ENCODE assay signal across 15 cellular contexts in the genomic region with DNA sequence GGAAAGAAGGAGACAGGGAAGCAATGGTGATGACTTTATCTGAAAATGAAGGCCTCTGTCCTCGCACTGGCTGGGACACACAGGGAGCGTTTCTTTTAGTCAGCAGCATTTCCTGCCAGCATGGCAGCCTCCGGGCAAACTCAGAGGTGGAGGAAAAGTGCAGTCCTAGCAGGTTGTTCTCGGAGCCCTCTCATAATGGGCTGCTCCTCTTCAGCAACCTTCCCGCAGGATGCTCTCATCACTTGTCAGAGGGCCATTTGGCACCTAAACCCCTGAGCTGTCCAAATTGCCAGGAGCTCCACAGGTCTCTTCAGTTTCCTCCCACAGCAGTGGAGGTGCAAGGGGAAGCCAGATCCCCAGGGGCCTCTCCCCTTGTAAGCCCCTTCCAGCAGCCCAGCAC. TPM values are rescaled to one million over a fixed set of nuclear protein-coding genes. Genes with fewer than 3 reads are reported as not detected.
DNase-seq lines count a peak whose midpoint lies in the region; ATAC-seq, FAIRE-seq and TF ChIP-seq lines count a peak whose summit lies in the region.
"Had no signal": no experiment of that assay in that cellular context is flagged by ENCODE, and none has a peak within 500 bp of the region (broad histone marks: within the 10 kb centered on the region; RNA-seq: fewer than 3 reads in every experiment).

No MANE protein-coding gene starts in this region.

- no peak overlapping the region for H4K8ac ChIP-seq in H1 (ENCODE audit: extremely low read depth, insufficient read depth, low read length)

- no peak overlapping the region for H3K4me3 Mint-ChIP-seq in stimulated activated effector memory CD8-positive, alpha-beta T cell treated with anti-CD3 and anti-CD28 coated beads, Interleukin-12 subunit alpha, Interleukin-12 subunit beta, amount 100 ng/mL, for 72 hours
- H3K4me3 Mint-ChIP-seq: type B pancreatic cell had no signal

- H3K14ac ChIP-seq in H1 (ENCODE audit: insufficient read length): no peak overlapping the region

- no peak for TF ChIP-seq EP300 in H1 (IDR thresholded peaks at IDR 0.05; ENCODE audit: borderline replicate concordance in 1 of 2, low read depth in 2 of 2, low read length in 2 of 2)

- 89% methylated on average over 5 of the region's 5 CpGs; no CpG with 5 or more reads in 1 of the 2 experiments for WGBS in H1 (ENCODE audit: extremely low coverage in 1 of 2, insufficient coverage in 1 of 2, insufficient read length in 1 of 2, insufficient replicate concordance in 2 of 2, low coverage in 1 of 2, low lambda C conversion rate in 2 of 2, missing lambda C conversion rate in 1 of 2), 2 experiments

- no peak overlapping the region for H3K27ac ChIP-seq in H1 (ENCODE audit: low read depth, low read length)
- H3K27ac ChIP-seq: SJSA1, VCaP had no signal

- no peaks in the 10 kb centered on the region for H3K36me3 ChIP-seq in H1 (ENCODE audit: control insufficient read depth in 2 of 4, insufficient read depth in 4 of 4, low read length in 3 of 4)
- H3K36me3 ChIP-seq: SJSA1 had no signal

- intact Hi-C loops in left colon (cut with DNase I, micrococcal nuclease): no loop called here

- no peak overlapping the region for H3K27ac Mint-ChIP-seq in stimulated activated effector memory CD8-positive, alpha-beta T cell treated with anti-CD3 and anti-CD28 coated beads, Interleukin-12 subunit alpha, Interleukin-12 subunit beta, amount 100 ng/mL, for 72 hours
- H3K27ac Mint-ChIP-seq: type B pancreatic cell had no signal

- peak; percentile 19 for DNase-seq in activated naive CD4-positive, alpha-beta T cell treated with Interleukin-2 at 50 U/mL for 16 hours
- DNase-seq in activated naive CD4-positive, alpha-beta T cell (lab: John Stamatoyannopoulos, UW): no peak
- DNase-seq in NCI-H69 (lab: John Stamatoyannopoulos, UW): peak; percentile 67
- DNase-seq in H1 (ENCODE audit: low read depth in 1 of 2, low spot score in 2 of 2): peak in 1 of 2 experiments; percentile 51
- DNase-seq in stimulated activated effector memory CD8-positive, alpha-beta T cell treated with anti-CD3 and anti-CD28 coated beads, Interleukin-12 subunit alpha, Interleukin-12 subunit beta, amount 100 ng/mL, for 72 hours (ENCODE audit: low spot score in 2 of 2): peak; percentile 9 to 50
- DNase-seq in GM19240 (ENCODE audit: insufficient read length, low spot score): no peak
- DNase-seq in left colon: no peak
- DNase-seq: activated T-cell treated with anti-CD3 and anti-CD28 coated beads for 4 hours, aorta, NCI-H1417 treated with DMSO at 0.1 percent for 48 hours, occipital lobe had no signal

- 0 out of 2 replicates have a peak overlapping the region, but pooled peaks have one; percentile 49 for H2BK15ac ChIP-seq in H1 (ENCODE audit: low read length)

- peaks cover 0 to 21% of the 10 kb centered on the region in 2 experiments; a peak in 2 of 4 replicates for H3K79me2 ChIP-seq in H1 (ENCODE audit: control insufficient read depth in 1 of 2, insufficient read depth in 2 of 2, low read length in 2 of 2)

- H2BK12ac ChIP-seq in H1 (ENCODE audit: low read depth, low read length): no peak overlapping the region

- POLR2A ChIA-PET in H1 (lab: Charles Lee; ENCODE audit: partially characterized antibody): no interaction called here

- H2BK5ac ChIP-seq in H1 (ENCODE audit: low read depth, low read length): no peak overlapping the region

- H2BK20ac ChIP-seq in H1 (ENCODE audit: low read length): no peak overlapping the region

- peaks cover 5 to 7% of the 10 kb centered on the region in 2 experiments for H4K20me1 ChIP-seq in H1 (replicated peaks in 1 of 2; ENCODE audit: control insufficient read depth in 1 of 2, insufficient read depth in 2 of 2, low read length in 2 of 2)

- H3K9ac ChIP-seq in H1 (replicated peaks in 1 of 4; ENCODE audit: extremely low read depth in 1 of 4, low read depth in 3 of 4, low read length in 3 of 4): no peak overlapping the region

- H3K36me3 Mint-ChIP-seq in stimulated activated effector memory CD8-positive, alpha-beta T cell treated with anti-CD3 and anti-CD28 coated beads, Interleukin-12 subunit alpha, Interleukin-12 subunit beta, amount 100 ng/mL, for 72 hours: peaks cover 14% of the 10 kb centered on the region

- no peak overlapping the region for H2AFZ ChIP-seq in H1 (ENCODE audit: low read length)

- CTCF ChIA-PET in H1 (lab: Charles Lee; ENCODE audit: partially characterized antibody): interaction anchor here (0.5 kb wide), 1 partner anchor 105 kb away, joined by 3 read pairs; no protein-coding TSS in a partner anchor

- H3K9me3 ChIP-seq in H1 (ENCODE audit: insufficient read depth in 2 of 2, low read depth in 1 of 2, low read length in 1 of 2): no peaks in the 10 kb centered on the region
- H3K9me3 ChIP-seq: SJSA1 had no signal

- no peak overlapping the region for H3K18ac ChIP-seq in H1 (ENCODE audit: extremely low read depth, low read length)

- ATAC-seq in stimulated activated effector memory CD8-positive, alpha-beta T cell treated with anti-CD3 and anti-CD28 coated beads, Interleukin-12 subunit alpha, Interleukin-12 subunit beta, amount 100 ng/mL, for 72 hours: peak; percentile 66
- no peak for ATAC-seq in left colon
- no peak for ATAC-seq in GM18868 (IDR thresholded peaks at IDR 0.05; ENCODE audit: unreplicated experiment)

- H4K91ac ChIP-seq in H1 (replicated peaks; ENCODE audit: insufficient read length, low read length): no peak overlapping the region

- no peaks in the 10 kb centered on the region for H3K9me3 Mint-ChIP-seq in stimulated activated effector memory CD8-positive, alpha-beta T cell treated with anti-CD3 and anti-CD28 coated beads, Interleukin-12 subunit alpha, Interleukin-12 subunit beta, amount 100 ng/mL, for 72 hours
- H3K9me3 Mint-ChIP-seq: type B pancreatic cell had no signal

- no peak for TF ChIP-seq CTCF in H1 (IDR thresholded peaks at IDR 0.05; ENCODE audit: control extremely low read depth in 1 of 3, insufficient read depth in 1 of 3, low read depth in 1 of 3, low read length in 3 of 3)

- H3K23ac ChIP-seq in H1 (ENCODE audit: insufficient read length): no peak overlapping the region

- FAIRE-seq in H1 (lab: Jason Lieb, UNC): no peak

- peak overlapping the region in 1 of 2 experiments; percentile 15; a peak in 1 of 4 replicates for H3K4me2 ChIP-seq in H1 (ENCODE audit: insufficient read depth in 1 of 2, low read depth in 2 of 2, low read length in 2 of 2)

- H3K23me2 ChIP-seq in H1 (ENCODE audit: low read depth, low read length): peaks cover 2% of the 10 kb centered on the region; the same call in 1 of the 2 replicates

- no peaks in the 10 kb centered on the region for H3K27me3 ChIP-seq in H1 (replicated peaks in 1 of 4; ENCODE audit: control insufficient read depth in 3 of 4, extremely low read depth in 1 of 4, insufficient read depth in 3 of 4, low read length in 3 of 4)
- H3K27me3 ChIP-seq: SJSA1 had no signal

- H3K4ac ChIP-seq in H1 (replicated peaks; ENCODE audit: insufficient read length, low read depth, low read length): no peak overlapping the region

- H3K79me1 ChIP-seq in H1 (ENCODE audit: low read depth, low read length): peaks cover 7% of the 10 kb centered on the region; the same call in 1 of the 2 replicates

- TF ChIP-seq RAD21 in H1 (IDR thresholded peaks at IDR 0.05 in 1 of 2, conservative IDR thresholded peaks at IDR 0.05 in 1 of 2; ENCODE audit: low read depth in 2 of 2, low read length in 2 of 2): no peak

- no peak overlapping the region for H4K5ac ChIP-seq in H1 (ENCODE audit: insufficient read length, low read depth, low read length)

- H2BK120ac ChIP-seq in H1 (replicated peaks; ENCODE audit: low read depth, low read length): no peak overlapping the region

- no peak overlapping the region for H3K4me3 ChIP-seq in H1 (ENCODE audit: extremely low read depth in 1 of 4, insufficient read depth in 2 of 4, low read depth in 3 of 4, low read length in 4 of 4)
- H3K4me3 ChIP-seq: SJSA1 had no signal

- H2AK5ac ChIP-seq in H1 (ENCODE audit: low read depth, low read length): no peak overlapping the region

- no peak for TF ChIP-seq POLR2A in H1 (IDR thresholded peaks at IDR 0.05; ENCODE audit: control extremely low read depth in 1 of 2, low read depth in 2 of 2, low read length in 2 of 2)

- peaks cover 2 to 9% (median 5%) of the 10 kb centered on the region in 4 experiments; a peak in 6 of 7 replicates for H3K4me1 ChIP-seq in H1 (replicated peaks in 1 of 4; ENCODE audit: control insufficient read depth in 3 of 4, insufficient read depth in 4 of 4, low read length in 3 of 4)

- H3K4me1 Mint-ChIP-seq in stimulated activated effector memory CD8-positive, alpha-beta T cell treated with anti-CD3 and anti-CD28 coated beads, Interleukin-12 subunit alpha, Interleukin-12 subunit beta, amount 100 ng/mL, for 72 hours: peaks cover 35% of the 10 kb centered on the region

- H3K56ac ChIP-seq in H1 (replicated peaks; ENCODE audit: insufficient read length, low read depth, low read length): no peak overlapping the region

TF ChIP-seq in H1, 55 proteins besides CTCF, POLR2A, EP300 and RAD21:
- TF ChIP-seq TAF7 (optimal IDR thresholded peaks at IDR 0.05; ENCODE audit: borderline replicate concordance, low read depth, low read length): no peak

RNA-seq across cellular contexts. Expression of gene STK39, which starts 6.2 kb away (rescaled TPM):
- 23.7 and 23.8 TPM in 2 replicates for total RNA-seq in H1 (2021; fragmentation: NEBNext Ultra II Directional; extraction: Animal tissue kit (Norgen Biotek cat#: 25700))
- 9.8 and 13.7 TPM in 2 replicates for polyA plus RNA-seq in H1 (2011; rRNA removed)
- 15.3 TPM for polyA plus RNA-seq in H1 (2011; cell fraction: cytosol; rRNA removed)
- 4.1 TPM for polyA plus RNA-seq in H1 (2011; cell fraction: nucleus; rRNA removed)
- polyA plus RNA-seq in H1 (2012, experiment 1 of 2): 12.5 to 17.7 TPM (median 14.3 TPM) in 4 replicates
- polyA plus RNA-seq in H1 (2012, experiment 2 of 2): 3.8 TPM
- 16.4 TPM for polyA plus RNA-seq in H1 (2013, experiment 1 of 2)
- 16.0 TPM for polyA plus RNA-seq in H1 (2013, experiment 2 of 2)
- polyA minus RNA-seq in H1 (2011; rRNA and poly(A)+ RNA removed): 7.1 and 10.9 TPM in 2 replicates
- polyA minus RNA-seq in H1 (2011; cell fraction: cytosol; rRNA and poly(A)+ RNA removed): 8.7 TPM
- 13.1 TPM for polyA minus RNA-seq in H1 (2011; cell fraction: nucleus; rRNA and poly(A)+ RNA removed)
- total RNA-seq in left colon: 10 to 100 TPM; 50.4 to 53.2 TPM

Comparison
In these comparisons a context has a peak if more than half of its experiments do, and no peak if none do; other contexts are left out.
1. DNase-seq: peak in activated naive CD4-positive, alpha-beta T cell treated with Interleukin-2 at 50 U/mL for 16 hours (single experiment), NCI-H69 (single experiment) and stimulated activated effector memory CD8-positive, alpha-beta T cell treated with anti-CD3 and anti-CD28 coated beads, Interleukin-12 subunit alpha, Interleukin-12 subunit beta, amount 100 ng/mL, for 72 hours (2 of 2); none in activated naive CD4-positive, alpha-beta T cell (0 of 4), GM19240 (single experiment) and left colon (0 of 2).